1 cellular context compared by ENCODE assay signal in genomic region chr12:20370841-20371240, GRCh38.
TF ChIP-seq lines count a peak whose summit lies in the region.

No MANE protein-coding gene starts in this region.

TF ChIP-seq in GM23338, 12 proteins besides CTCF, POLR2A, EP300 and RAD21 (continued from another document):
- TF ChIP-seq CREB1 (CRISPR knock-in tag; IDR thresholded peaks at IDR 0.05; ENCODE audit: low read depth) (no peak), ZNF114 (CRISPR knock-in tag; IDR thresholded peaks at IDR 0.05) (no peak)
